Comparison of ENCODE assay signal across 9 cellular contexts in the genomic region with DNA sequence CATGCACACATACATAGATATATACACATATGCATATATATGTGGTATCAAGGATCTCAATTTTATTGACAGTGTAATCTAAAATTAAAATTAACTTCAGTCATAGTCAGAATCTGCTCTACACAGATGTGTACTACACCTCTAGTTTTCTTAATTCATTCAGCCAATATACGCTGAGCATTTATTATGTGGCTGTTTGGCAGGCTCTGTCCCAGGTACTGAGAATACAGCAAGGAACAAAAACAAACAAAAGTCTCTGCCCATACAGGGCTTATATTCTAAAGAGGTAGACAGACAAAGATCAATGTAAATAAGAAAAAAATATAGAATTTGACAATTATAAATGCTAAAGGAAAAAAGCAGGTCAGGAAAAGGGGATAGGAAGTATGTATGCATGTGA.
"Had no signal": no experiment of that assay in that cellular context is flagged by ENCODE, and none has a peak within 500 bp of the region (broad histone marks: within the 10 kb centered on the region; RNA-seq: fewer than 3 reads in every experiment).

No MANE protein-coding gene starts in this region.

- ATAC-seq: GM23338 had no signal

- DNase-seq: H9, HCEC 1CT, IMR-90, KBM-7 had no signal

- H2AFZ ChIP-seq: GM23338 had no signal

- H3K27ac ChIP-seq: KMS-11 had no signal

- H3K4me2 ChIP-seq: GM23338, KMS-11 had no signal

- FAIRE-seq: H1, H54, HTR-8/SVneo had no signal

- H3K9ac ChIP-seq: KMS-11 had no signal

- H3K4me3 ChIP-seq: GM23338 had no signal
